ENCODE assay signal across 30 cellular contexts in the genomic region with DNA sequence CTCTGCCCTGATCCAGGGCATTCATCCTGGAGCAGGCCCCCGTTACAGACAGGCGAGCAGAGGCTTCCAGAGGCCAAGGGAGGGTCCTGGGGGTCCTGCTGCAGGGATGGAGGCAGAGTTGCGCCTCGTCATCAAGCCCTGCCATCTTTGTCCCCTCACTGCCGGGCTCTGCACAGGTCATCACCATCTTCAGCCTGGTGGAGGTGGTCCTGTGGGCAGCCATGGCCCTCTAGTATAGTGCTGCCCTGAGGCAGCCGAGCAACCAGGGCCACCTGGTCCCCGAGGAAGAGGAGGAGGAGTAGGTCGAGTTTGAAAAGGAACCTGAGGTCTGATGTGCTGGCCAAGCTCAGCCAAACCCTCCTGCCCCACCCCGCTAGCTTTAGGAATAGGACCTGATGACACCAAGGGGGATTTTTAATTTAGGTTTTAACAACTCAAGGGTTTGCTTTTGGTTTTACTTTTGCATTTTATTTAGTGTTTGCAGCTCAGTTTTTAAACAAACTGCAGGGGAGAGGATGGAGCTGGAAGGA. TPM values are rescaled to one million over a fixed set of nuclear protein-coding genes. Genes with fewer than 3 reads are reported as not detected.
"Had no signal": no experiment of that assay in that cellular context is flagged by ENCODE, and none has a peak within 500 bp of the region (broad histone marks: within the 10 kb centered on the region; RNA-seq: fewer than 3 reads in every experiment).

No MANE protein-coding gene starts in this region.

- H3K4me3 Mint-ChIP-seq: activated CD4-positive, alpha-beta memory T cell treated with anti-CD3 and anti-CD28 coated beads for 36 hours; activated CD4-positive, alpha-beta T cell treated with anti-CD3 and anti-CD28 coated beads, Interleukin-2, amount 10 ng/mL, durations not matched to agents 24 days and 14 days; activated naive CD4-positive, alpha-beta T cell treated with anti-CD3 and anti-CD28 coated beads, Interleukin-2, amount 50 U/mL, for 24 hours; activated T-cell treated with anti-CD3 and anti-CD28 coated beads, Interleukin-2, amount 50 U/mL, for 4 hours; activated T-helper 17 cell treated with anti-CD3 and anti-CD28 coated beads, Interleukin-2, amount 50 U/mL, for 72 hours; effector memory CD8-positive, alpha-beta T cell; naive thymus-derived CD4-positive, alpha-beta T cell; neural progenitor cell; stimulated activated naive CD8-positive, alpha-beta T cell treated with anti-CD3 and anti-CD28 coated beads, Interleukin-15, Interleukin-2, amounts not matched to agents 100 ng/mL and 50 ng/mL, for 24 hours had no signal

- H3K9me3 Mint-ChIP-seq: activated CD4-positive, alpha-beta memory T cell treated with anti-CD3 and anti-CD28 coated beads for 36 hours; activated CD4-positive, alpha-beta T cell treated with anti-CD3 and anti-CD28 coated beads, Interleukin-2, amount 10 ng/mL, durations not matched to agents 24 days and 14 days; activated naive CD4-positive, alpha-beta T cell treated with anti-CD3 and anti-CD28 coated beads, Interleukin-2, amount 50 U/mL, for 24 hours; activated T-cell treated with anti-CD3 and anti-CD28 coated beads, Interleukin-2, amount 50 U/mL, for 4 hours; activated T-helper 17 cell treated with anti-CD3 and anti-CD28 coated beads, Interleukin-2, amount 50 U/mL, for 72 hours; effector memory CD8-positive, alpha-beta T cell; naive thymus-derived CD4-positive, alpha-beta T cell; neural progenitor cell; stimulated activated naive CD8-positive, alpha-beta T cell treated with anti-CD3 and anti-CD28 coated beads, Interleukin-15, Interleukin-2, amounts not matched to agents 100 ng/mL and 50 ng/mL, for 24 hours had no signal

- FAIRE-seq: islet of Langerhans had no signal

- H3K27ac ChIP-seq: body of pancreas, colonic mucosa, gastrocnemius medialis, neural progenitor cell, thyroid gland, upper lobe of left lung had no signal

- H3K4me1 ChIP-seq: colonic mucosa, thyroid gland, upper lobe of left lung had no signal

- H3K36me3 ChIP-seq: colonic mucosa, gastrocnemius medialis, neural progenitor cell, thyroid gland, upper lobe of left lung had no signal

- H3K27me3 Mint-ChIP-seq: activated CD4-positive, alpha-beta memory T cell treated with anti-CD3 and anti-CD28 coated beads for 36 hours; activated CD4-positive, alpha-beta T cell treated with anti-CD3 and anti-CD28 coated beads, Interleukin-2, amount 10 ng/mL, durations not matched to agents 24 days and 14 days; activated naive CD4-positive, alpha-beta T cell treated with anti-CD3 and anti-CD28 coated beads, Interleukin-2, amount 50 U/mL, for 24 hours; activated T-helper 17 cell treated with anti-CD3 and anti-CD28 coated beads, Interleukin-2, amount 50 U/mL, for 72 hours; naive thymus-derived CD4-positive, alpha-beta T cell; stimulated activated naive CD8-positive, alpha-beta T cell treated with anti-CD3 and anti-CD28 coated beads, Interleukin-15, Interleukin-2, amounts not matched to agents 100 ng/mL and 50 ng/mL, for 24 hours had no signal

- H3K27ac Mint-ChIP-seq: activated CD4-positive, alpha-beta memory T cell treated with anti-CD3 and anti-CD28 coated beads for 36 hours; activated CD4-positive, alpha-beta T cell treated with anti-CD3 and anti-CD28 coated beads, Interleukin-2, amount 10 ng/mL, durations not matched to agents 24 days and 14 days; activated naive CD4-positive, alpha-beta T cell treated with anti-CD3 and anti-CD28 coated beads, Interleukin-2, amount 50 U/mL, for 24 hours; activated T-helper 17 cell treated with anti-CD3 and anti-CD28 coated beads, Interleukin-2, amount 50 U/mL, for 72 hours; effector memory CD8-positive, alpha-beta T cell; naive thymus-derived CD4-positive, alpha-beta T cell; neural progenitor cell; stimulated activated naive CD8-positive, alpha-beta T cell treated with anti-CD3 and anti-CD28 coated beads, Interleukin-15, Interleukin-2, amounts not matched to agents 100 ng/mL and 50 ng/mL, for 24 hours had no signal

- H3K36me3 Mint-ChIP-seq: activated CD4-positive, alpha-beta memory T cell treated with anti-CD3 and anti-CD28 coated beads for 36 hours; activated naive CD4-positive, alpha-beta T cell treated with anti-CD3 and anti-CD28 coated beads, Interleukin-2, amount 50 U/mL, for 24 hours; naive thymus-derived CD4-positive, alpha-beta T cell; neural progenitor cell had no signal

- H3K9me3 ChIP-seq: body of pancreas, colonic mucosa, gastrocnemius medialis, thyroid gland, upper lobe of left lung had no signal

- ATAC-seq: activated T-cell treated with anti-CD3 and anti-CD28 coated beads, Interleukin-2, amount 50 U/mL, for 4 hours; body of pancreas; effector memory CD8-positive, alpha-beta T cell; left cardiac atrium; naive thymus-derived CD4-positive, alpha-beta T cell had no signal

- H3K27me3 ChIP-seq: body of pancreas, colonic mucosa, gastrocnemius medialis, thyroid gland, upper lobe of left lung had no signal

- H3K4me3 ChIP-seq: body of pancreas, colonic mucosa, gastrocnemius medialis, neural progenitor cell, thyroid gland, upper lobe of left lung had no signal

- DNase-seq: activated CD4-positive, alpha-beta memory T cell treated with anti-CD3 and anti-CD28 coated beads for 36 hours; activated CD4-positive, alpha-beta T cell treated with anti-CD3 and anti-CD28 coated beads, Interleukin-2, amount 10 ng/mL, durations not matched to agents 24 days and 14 days; activated CD4-positive, CD25-positive, alpha-beta regulatory T cell treated with anti-CD3 and anti-CD28 coated beads, Interleukin-2, amount 50 U/mL, for 72 hours; activated T-cell treated with anti-CD3 and anti-CD28 coated beads, Interleukin-2, amount 50 U/mL, for 4 hours; aorta; body of pancreas; cerebellar nuclear complex; effector memory CD8-positive, alpha-beta T cell; erythroblast; gastrocnemius medialis; glutamatergic neuron; left cardiac atrium; left ventricle myocardium superior; mammary epithelial cell; stimulated activated CD4-positive, alpha-beta T cell treated with anti-CD3 and anti-CD28 coated beads, Interleukin-2, amount 100 ng/mL, for 48 hours; T-helper 2 cell; thyroid gland had no signal

- H3K4me1 Mint-ChIP-seq: activated CD4-positive, alpha-beta T cell treated with anti-CD3 and anti-CD28 coated beads, Interleukin-2, amount 10 ng/mL, durations not matched to agents 24 days and 14 days; activated naive CD4-positive, alpha-beta T cell treated with anti-CD3 and anti-CD28 coated beads, Interleukin-2, amount 50 U/mL, for 24 hours; activated T-helper 17 cell treated with anti-CD3 and anti-CD28 coated beads, Interleukin-2, amount 50 U/mL, for 72 hours had no signal

RNA-seq across cellular contexts. Expression of a gene that starts 8.8 kb away (rescaled TPM):
- total RNA-seq: activated CD4-positive, alpha-beta memory T cell treated with anti-CD3 and anti-CD28 coated beads for 36 hours; activated CD4-positive, alpha-beta T cell treated with anti-CD3 and anti-CD28 coated beads, Interleukin-2, amount 10 ng/mL, durations not matched to agents 24 days and 14 days; activated T-cell treated with anti-CD3 and anti-CD28 coated beads, Interleukin-2, amount 50 U/mL, for 4 hours; activated T-helper 17 cell treated with anti-CD3 and anti-CD28 coated beads, Interleukin-2, amount 50 U/mL, for 72 hours; aorta; body of pancreas; dermis microvascular lymphatic vessel endothelial cell; gastrocnemius medialis; left cardiac atrium; left ventricle myocardium superior; mammary epithelial cell; naive thymus-derived CD4-positive, alpha-beta T cell; omental fat pad; right cardiac atrium; subcutaneous adipose tissue; thyroid gland; upper lobe of left lung had no signal
- polyA plus RNA-seq: mammary epithelial cell; naive thymus-derived CD4-positive, alpha-beta T cell; right cardiac atrium had no signal

RNA-seq across cellular contexts. Expression of a gene that starts 40.5 kb away (rescaled TPM):
- total RNA-seq: activated T-helper 17 cell treated with anti-CD3 and anti-CD28 coated beads, Interleukin-2, amount 50 U/mL, for 72 hours; dermis microvascular lymphatic vessel endothelial cell; mammary epithelial cell; naive thymus-derived CD4-positive, alpha-beta T cell; subcutaneous adipose tissue had no signal
- polyA plus RNA-seq: aorta; mammary epithelial cell; naive thymus-derived CD4-positive, alpha-beta T cell had no signal

RNA-seq across cellular contexts. Expression of a gene that starts 40.5 kb away (rescaled TPM):
- total RNA-seq: activated CD4-positive, alpha-beta memory T cell treated with anti-CD3 and anti-CD28 coated beads for 36 hours; activated CD4-positive, alpha-beta T cell treated with anti-CD3 and anti-CD28 coated beads, Interleukin-2, amount 10 ng/mL, durations not matched to agents 24 days and 14 days; activated T-cell treated with anti-CD3 and anti-CD28 coated beads, Interleukin-2, amount 50 U/mL, for 4 hours; activated T-helper 17 cell treated with anti-CD3 and anti-CD28 coated beads, Interleukin-2, amount 50 U/mL, for 72 hours; aorta; body of pancreas; dermis microvascular lymphatic vessel endothelial cell; gastrocnemius medialis; left cardiac atrium; left ventricle myocardium superior; mammary epithelial cell; naive thymus-derived CD4-positive, alpha-beta T cell; omental fat pad; right cardiac atrium; subcutaneous adipose tissue; thyroid gland had no signal
- polyA plus RNA-seq: adipose tissue; aorta; naive thymus-derived CD4-positive, alpha-beta T cell; right cardiac atrium had no signal
